ENCODE assay signal across 8 cellular contexts in genomic region chr6:33570806-33571636, GRCh38. TPM values are rescaled to one million over a fixed set of nuclear protein-coding genes. Genes with fewer than 3 reads are reported as not detected.
A peak's percentile ranks its signal among the peaks of the same experiment; 100 is the strongest.
DNase-seq lines count a peak whose midpoint lies in the region; ATAC-seq, FAIRE-seq and TF ChIP-seq lines count a peak whose summit lies in the region.

No MANE protein-coding gene starts in this region.

- no peaks in the 10 kb centered on the region for H4K20me1 ChIP-seq in endothelial cell of umbilical vein (replicated peaks; ENCODE audit: control insufficient read depth, extremely low read depth, insufficient read depth, low read length)

- BruUV-seq in endothelial cell of umbilical vein (replicated peaks; lab: Mats Ljungman, UMichigan): no TSS peak

- H2AFZ ChIP-seq in endothelial cell of umbilical vein (ENCODE audit: low read depth, low read length): peak overlapping the region; percentile 94

- H3K4me3 ChIP-seq in NT2/D1 (ENCODE audit: insufficient read length, low read depth): peak overlapping the region; percentile 55
- H3K4me3 ChIP-seq in endothelial cell of umbilical vein (replicated peaks in 1 of 3; ENCODE audit: insufficient read depth in 1 of 3, low read depth in 1 of 3, low read length in 3 of 3): peak overlapping the region; percentile 75 to 81 (median 79)
- H3K4me3 ChIP-seq in mononuclear cell (ENCODE audit: low read length): peak overlapping the region; percentile 64

- peak; percentile 95 for FAIRE-seq in endothelial cell of umbilical vein (lab: Jason Lieb, UNC)

- no peaks in the 10 kb centered on the region for H3K79me2 ChIP-seq in endothelial cell of umbilical vein (ENCODE audit: control insufficient read depth, insufficient read depth, low read length)

- DNase-seq in COR-L47 (lab: John Stamatoyannopoulos, UW) (peak; percentile 62), HT-29 (ENCODE audit: low spot score) (peak; percentile 72), NT2/D1 (ENCODE audit: low read depth, low spot score) (no peak), endothelial cell of umbilical vein (ENCODE audit: low read depth, low spot score) (peak; percentile 65)
- peak; percentile 88 for DNase-seq in activated CD8-positive, alpha-beta memory T cell treated with anti-CD3 and anti-CD28 coated beads, Interleukin-2, amount 50 U/mL, for 4 hours
- peak; percentile 72 to 85 for DNase-seq in stimulated activated CD8-positive, alpha-beta memory T cell treated with anti-CD3 and anti-CD28 coated beads, Interleukin-4, amount 100 ng/mL, for 1 hour (ENCODE audit: low read depth in 2 of 2, low spot score in 1 of 2)

- peaks cover 3% of the 10 kb centered on the region for H3K4me1 ChIP-seq in NT2/D1 (ENCODE audit: insufficient read depth, insufficient read length)
- H3K4me1 ChIP-seq in endothelial cell of umbilical vein (ENCODE audit: control insufficient read depth, extremely low read depth, insufficient read depth, low read length): peaks cover 8% of the 10 kb centered on the region
- H3K4me1 ChIP-seq in mononuclear cell (ENCODE audit: insufficient read depth, low read length): peaks cover 21% of the 10 kb centered on the region

- POLR2A ChIA-PET in endothelial cell of umbilical vein (lab: Charles Lee): no interaction called here

- H3K27me3 ChIP-seq in NT2/D1 (ENCODE audit: insufficient read depth, insufficient read length) (no peaks in the 10 kb centered on the region), endothelial cell of umbilical vein (ENCODE audit: control insufficient read depth in 2 of 2, insufficient read depth in 2 of 2, low read length in 2 of 2) (no peaks in the 10 kb centered on the region), mononuclear cell (ENCODE audit: insufficient read depth, low read length) (no peaks in the 10 kb centered on the region)

- no peaks in the 10 kb centered on the region for H3K9me3 ChIP-seq in NT2/D1 (ENCODE audit: insufficient read depth, low read length)
- no peaks in the 10 kb centered on the region for H3K9me3 ChIP-seq in endothelial cell of umbilical vein (replicated peaks; ENCODE audit: control insufficient read depth, insufficient read depth, low read length)
- H3K9me3 ChIP-seq in mononuclear cell (ENCODE audit: low read depth, low read length): no peaks in the 10 kb centered on the region

- H3K9me1 ChIP-seq in endothelial cell of umbilical vein (replicated peaks; ENCODE audit: control insufficient read depth, extremely low read depth, insufficient read depth, low read length): no peaks in the 10 kb centered on the region

- peak; percentile 57 for TF ChIP-seq POLR2A in endothelial cell of umbilical vein (IDR thresholded peaks at IDR 0.05; ENCODE audit: low read depth, low read length)

- peak overlapping the region; percentile 92 for H3K4me2 ChIP-seq in endothelial cell of umbilical vein (ENCODE audit: insufficient read depth, low read length)

- no peak overlapping the region for H3K27ac ChIP-seq in endothelial cell of umbilical vein (ENCODE audit: insufficient read depth, low read depth, low read length)

- CTCF ChIA-PET in endothelial cell of umbilical vein (lab: Charles Lee): interaction anchor here (0.6 to 0.9 kb wide), 3 partner anchors 9 to 126 kb away, joined by 3 to 5 read pairs (median 3); partner anchors contain the start of gene BAK1

- H3K9ac ChIP-seq in NT2/D1 (ENCODE audit: insufficient read length, low read depth) (peak overlapping the region; percentile 80), endothelial cell of umbilical vein (replicated peaks; ENCODE audit: extremely low read depth, insufficient read depth, low read length) (peak overlapping the region; percentile 27)

- H3K36me3 ChIP-seq in NT2/D1 (ENCODE audit: insufficient read depth, insufficient read length, low read length) (peaks cover 31% of the 10 kb centered on the region), endothelial cell of umbilical vein (ENCODE audit: control insufficient read depth in 2 of 2, extremely low read depth in 1 of 2, insufficient read depth in 2 of 2, low read length in 2 of 2) (peaks cover 13 to 22% of the 10 kb centered on the region in 2 experiments)

- intact Hi-C loops in endothelial cell of umbilical vein (cut with micrococcal nuclease): loop anchor here (10.0 kb wide), 1 partner anchor 256 kb away; the partner anchor contains the start of genes TAPBP and ZBTB22

- ATAC-seq in GM21360 (IDR thresholded peaks at IDR 0.05; ENCODE audit: unreplicated experiment): peak; percentile 72

- dilution Hi-C loops in endothelial cell of umbilical vein (cut with MboI; ENCODE audit: extremely low pct_ligation_motif_present, low sequenced_read_pairs): no loop called here

- no peak for TF ChIP-seq CTCF in endothelial cell of umbilical vein (IDR thresholded peaks at IDR 0.05; ENCODE audit: extremely low read depth in 1 of 2, insufficient read depth in 1 of 2, low read depth in 1 of 2, low read length in 2 of 2)

TF ChIP-seq in endothelial cell of umbilical vein, 7 proteins besides CTCF, POLR2A, EP300 and RAD21:
- TF ChIP-seq FOS (IDR thresholded peaks at IDR 0.05; ENCODE audit: borderline replicate concordance, insufficient read depth, low read length) (no peak), EZH2 (IDR thresholded peaks at IDR 0.05; ENCODE audit: borderline replicate concordance, low read depth, low read length, severe bottlenecking) (no peak), MAX (IDR thresholded peaks at IDR 0.05; ENCODE audit: insufficient read depth, insufficient read length) (peak; percentile 44), GATA2 (IDR thresholded peaks at IDR 0.05; ENCODE audit: insufficient read depth, insufficient read length, low read depth, low read length) (no peak), MYC (IDR thresholded peaks at IDR 0.05; ENCODE audit: low read depth, low read length) (peak; percentile 11), POLR2AphosphoS5 (IDR thresholded peaks at IDR 0.05; ENCODE audit: insufficient read depth, low read depth, low read length) (peak; percentile 69), JUN (IDR thresholded peaks at IDR 0.05; ENCODE audit: borderline replicate concordance, insufficient read depth, insufficient read length, low read depth) (no peak)

RNA-seq across cellular contexts. Expression of gene BAK1, which starts 9.1 kb away (rescaled TPM):
- total RNA-seq in HT-29 (2014; rRNA removed; shearing (Covaris generic)): 19.7 and 27.8 TPM in 2 replicates
- total RNA-seq in endothelial cell of umbilical vein (25.4 and 27.5 TPM in 2 replicates), mononuclear cell (17.9 TPM)
- polyA plus RNA-seq in endothelial cell of umbilical vein: 37.1 and 39.8 TPM in 2 replicates
- polyA plus RNA-seq in endothelial cell of umbilical vein (2011; cell fraction: cytosol; rRNA removed): 24.6 and 27.6 TPM in 2 replicates
- 15.3 and 17.0 TPM in 2 replicates for polyA plus RNA-seq in endothelial cell of umbilical vein (2011; cell fraction: nucleus; rRNA removed)
- polyA plus RNA-seq in endothelial cell of umbilical vein (2012): 29.1 and 30.7 TPM in 2 replicates
- 32.9 and 34.5 TPM in 2 replicates for polyA minus RNA-seq in endothelial cell of umbilical vein
- 19.3 TPM for polyA minus RNA-seq in endothelial cell of umbilical vein (2011; cell fraction: cytosol; rRNA and poly(A)+ RNA removed)
- 6.8 and 7.2 TPM in 2 replicates for polyA minus RNA-seq in endothelial cell of umbilical vein (2011; cell fraction: nucleus; rRNA and poly(A)+ RNA removed)

RNA-seq across cellular contexts. Expression of gene ITPR3, which starts 50.1 kb away (rescaled TPM):
- 92.2 and 110 TPM in 2 replicates for total RNA-seq in HT-29 (2014; rRNA removed; shearing (Covaris generic))
- total RNA-seq in endothelial cell of umbilical vein (40.5 and 52.2 TPM in 2 replicates), mononuclear cell (13.6 TPM)
- 28.8 and 31.9 TPM in 2 replicates for polyA plus RNA-seq in endothelial cell of umbilical vein
- polyA plus RNA-seq in endothelial cell of umbilical vein (2011; cell fraction: cytosol; rRNA removed): 21.2 and 23.9 TPM in 2 replicates
- polyA plus RNA-seq in endothelial cell of umbilical vein (2011; cell fraction: nucleus; rRNA removed): 168 and 176 TPM in 2 replicates
- 31.8 and 34.2 TPM in 2 replicates for polyA plus RNA-seq in endothelial cell of umbilical vein (2012)
- polyA minus RNA-seq in endothelial cell of umbilical vein: 46.8 and 51.3 TPM in 2 replicates
- 53.1 TPM for polyA minus RNA-seq in endothelial cell of umbilical vein (2011; cell fraction: cytosol; rRNA and poly(A)+ RNA removed)
- polyA minus RNA-seq in endothelial cell of umbilical vein (2011; cell fraction: nucleus; rRNA and poly(A)+ RNA removed): 40.9 and 48.2 TPM in 2 replicates
